In genomic region chr3:197195326-197195725, GRCh38 we compare ENCODE assay signal across 3 cellular contexts.
TF ChIP-seq lines count a peak whose summit lies in the region.

No MANE protein-coding gene starts in this region.

TF ChIP-seq in SK-N-SH treated with all-trans-retinoic acid at 6 μM for 48 hours, 23 proteins besides CTCF, POLR2A, EP300 and RAD21 (continued from another document):
- TF ChIP-seq PATZ1 (CRISPR knock-in tag; IDR thresholded peaks at IDR 0.05; ENCODE audit: borderline replicate concordance) = no peak

TF ChIP-seq in SK-N-SH, 30 proteins besides CTCF, POLR2A, EP300 and RAD21 (continued from another document):
- TF ChIP-seq USF1 (IDR thresholded peaks at IDR 0.05; ENCODE audit: borderline replicate concordance, low read depth) (no peak), TCF12 (IDR thresholded peaks at IDR 0.05) (no peak), POLR2AphosphoS5 (IDR thresholded peaks at IDR 0.05; ENCODE audit: low read depth, low read length) (no peak)

TF ChIP-seq in K562, 482 proteins besides CTCF, POLR2A, EP300 and RAD21 (continued from another document):
- TF ChIP-seq ZNF146 (CRISPR knock-in tag; IDR thresholded peaks at IDR 0.05; ENCODE audit: unreplicated experiment) = peak; percentile 56
